ENCODE assay signal across 8 cellular contexts in the genomic region with DNA sequence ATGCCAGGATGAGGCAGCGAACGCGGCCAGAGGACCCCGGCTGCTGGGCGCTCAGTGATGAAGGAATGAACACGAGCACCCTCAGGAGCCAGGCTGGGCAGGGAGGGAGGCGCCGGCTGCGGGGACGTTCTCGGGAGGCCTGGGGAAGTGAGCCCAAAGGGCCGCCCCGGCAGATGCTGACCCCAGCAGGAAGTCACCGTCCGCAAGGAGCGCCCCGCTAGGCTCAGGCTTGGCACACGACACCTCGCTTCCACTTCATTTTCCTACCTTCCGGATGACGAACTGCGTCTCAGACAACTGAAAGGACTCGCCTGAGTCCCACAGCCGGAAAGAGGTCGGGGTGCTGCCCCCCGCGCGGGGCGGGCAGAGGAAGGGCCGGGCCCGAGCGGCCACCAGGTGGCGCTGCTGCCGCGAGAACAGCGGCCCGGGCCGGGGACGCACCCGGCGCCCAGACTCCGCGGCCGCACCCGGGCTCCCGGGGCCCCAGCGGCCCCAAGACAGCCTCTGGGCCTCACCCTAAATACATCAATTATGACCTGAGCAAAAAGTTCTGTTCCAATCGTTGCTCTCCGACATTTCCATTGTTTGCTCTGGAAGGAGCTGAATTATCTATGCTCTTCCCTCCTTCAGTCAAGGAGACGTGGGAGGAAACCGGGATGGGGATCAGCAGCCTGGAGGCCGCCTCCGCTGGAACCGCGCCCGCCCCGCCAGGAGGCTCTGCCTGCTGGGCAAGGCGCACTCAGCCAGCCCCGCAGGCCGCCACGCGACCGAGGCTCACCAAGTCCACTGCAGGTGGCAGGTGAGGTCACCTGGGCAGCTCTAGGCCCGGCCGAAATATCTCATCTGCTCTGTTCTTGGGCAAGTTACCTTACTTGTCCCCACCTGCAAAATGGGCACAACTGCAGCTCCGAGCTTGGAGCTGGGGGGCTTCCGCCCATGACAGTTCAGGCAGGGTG.
DNase-seq lines count a peak whose midpoint lies in the region; ATAC-seq and TF ChIP-seq lines count a peak whose summit lies in the region.

No MANE protein-coding gene starts in this region.

- H3K9ac ChIP-seq in muscle layer of colon (ENCODE audit: low read length) = no peak overlapping the region

- H3K4me1 ChIP-seq in muscle layer of colon (ENCODE audit: insufficient read depth, low read length) = no peaks in the 10 kb centered on the region

- DNase-seq in M059J (ENCODE audit: low read depth) (peak; percentile 5), epidermal melanocyte (ENCODE audit: insufficient read length, low spot score) (peak; percentile 43)
- peak; percentile 5 for DNase-seq in activated CD8-positive, alpha-beta memory T cell treated with anti-CD3 and anti-CD28 coated beads, Interleukin-2, amount 50 U/mL, for 1 hour (ENCODE audit: extremely low read depth)
- peak; percentile 25 to 43 for DNase-seq in stimulated activated CD8-positive, alpha-beta memory T cell treated with anti-CD3 and anti-CD28 coated beads, Interleukin-4, amount 100 ng/mL, for 4 hours (ENCODE audit: low read depth in 2 of 2, low spot score in 1 of 2)

- H3K27ac ChIP-seq in 22Rv1 (no peak overlapping the region), muscle layer of colon (ENCODE audit: low read depth, low read length) (no peak overlapping the region)

- peak overlapping the region; percentile 34 to 52 for H3K4me3 ChIP-seq in muscle layer of colon (ENCODE audit: low read depth in 1 of 2, low read length in 2 of 2)

- ATAC-seq in GM18519 (IDR thresholded peaks at IDR 0.05; ENCODE audit: low FRiP score, unreplicated experiment) (peak; percentile 71), HG03378 (IDR thresholded peaks at IDR 0.05; ENCODE audit: unreplicated experiment) (no peak)

- no peaks in the 10 kb centered on the region for H3K9me3 ChIP-seq in muscle layer of colon (ENCODE audit: low read length)

- H3K27me3 ChIP-seq in muscle layer of colon (ENCODE audit: control insufficient read depth in 1 of 2, insufficient read depth in 2 of 2, low read length in 2 of 2) = no peaks in the 10 kb centered on the region

- H3K36me3 ChIP-seq in muscle layer of colon (ENCODE audit: insufficient read depth, low read length) = no peaks in the 10 kb centered on the region

- TF ChIP-seq CTCF in 22Rv1 (IDR thresholded peaks at IDR 0.05) = peak; percentile 94
